28 cellular contexts compared by ENCODE assay signal in the genomic region with DNA sequence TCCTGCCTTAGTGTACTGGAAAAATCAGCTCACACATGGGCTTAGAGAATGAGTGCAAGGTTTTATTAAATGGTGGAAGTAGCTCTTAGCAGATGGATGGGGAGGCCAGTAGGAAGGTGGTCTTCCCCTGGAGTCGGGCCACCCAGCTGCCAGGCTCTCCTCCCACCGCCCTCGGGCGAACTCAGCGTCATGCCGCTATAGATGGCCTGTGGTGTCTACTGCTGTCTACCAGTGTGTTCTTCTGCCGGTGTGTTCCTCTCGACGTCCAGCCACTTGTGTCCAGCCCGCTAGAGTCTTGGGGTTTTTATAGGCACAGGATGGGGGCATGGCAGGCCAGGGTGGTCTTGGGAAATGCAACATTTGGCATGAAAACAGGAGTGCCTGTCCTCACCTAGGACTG.
"Had no signal": no experiment of that assay in that cellular context is flagged by ENCODE, and none has a peak within 500 bp of the region (broad histone marks: within the 10 kb centered on the region; RNA-seq: fewer than 3 reads in every experiment).

No MANE protein-coding gene starts in this region.

- H3K9me3 ChIP-seq: stomach, suprapubic skin, testis, thoracic aorta, thyroid gland, tibial artery, tibial nerve, transverse colon, upper lobe of left lung, upper lobe of right lung, uterus, vagina had no signal

- H3K36me3 ChIP-seq: stomach, suprapubic skin, thoracic aorta, thyroid gland, tibial artery, tibial nerve, transverse colon, upper lobe of left lung, upper lobe of right lung, uterus, vagina had no signal

- H3K4me3 ChIP-seq: stomach, suprapubic skin, thoracic aorta, thyroid gland, tibial artery, tibial nerve, transverse colon, upper lobe of left lung, upper lobe of right lung, uterus, vagina had no signal

- H3K27ac Mint-ChIP-seq: stimulated activated effector memory CD8-positive, alpha-beta T cell treated with anti-CD3 and anti-CD28 coated beads, Interleukin-12 subunit alpha, Interleukin-12 subunit beta, amount 100 ng/mL, for 72 hours; stimulated activated naive B cell treated with anti-CD40 and anti-IgM and Interleukin-4, amounts not matched to agents 10 μg/mL and 1 μg/mL and 100 μg/mL, for 72 hours; stimulated activated naive CD8-positive, alpha-beta T cell treated with anti-CD3 and anti-CD28 coated beads, Interleukin-15, amount 100 ng/mL, for 72 hours; stimulated activated naive CD8-positive, alpha-beta T cell treated with anti-CD3 and anti-CD28 coated beads, Interleukin-15, Interleukin-2, amounts not matched to agents 100 ng/mL and 50 ng/mL, for 24 hours; type B pancreatic cell had no signal

- H3K4me1 ChIP-seq: stomach, suprapubic skin, testis, thyroid gland, tibial artery, tibial nerve, transverse colon, upper lobe of left lung, upper lobe of right lung, uterus, vagina had no signal

- H3K36me3 Mint-ChIP-seq: stimulated activated effector memory CD8-positive, alpha-beta T cell treated with anti-CD3 and anti-CD28 coated beads, Interleukin-12 subunit alpha, Interleukin-12 subunit beta, amount 100 ng/mL, for 72 hours; stimulated activated naive B cell treated with anti-CD40 and anti-IgM and Interleukin-4, amounts not matched to agents 10 μg/mL and 1 μg/mL and 100 μg/mL, for 72 hours; type B pancreatic cell had no signal

- H3K27ac ChIP-seq: stomach, suprapubic skin, testis, thoracic aorta, thyroid gland, tibial artery, tibial nerve, transverse colon, upper lobe of left lung, upper lobe of right lung, uterus, vagina had no signal

- FAIRE-seq: urothelium cell line had no signal

- H3K27me3 Mint-ChIP-seq: stimulated activated naive B cell treated with anti-CD40 and anti-IgM and Interleukin-4, amounts not matched to agents 10 μg/mL and 1 μg/mL and 100 μg/mL, for 72 hours; stimulated activated naive CD8-positive, alpha-beta T cell treated with anti-CD3 and anti-CD28 coated beads, Interleukin-15, amount 100 ng/mL, for 72 hours; stimulated activated naive CD8-positive, alpha-beta T cell treated with anti-CD3 and anti-CD28 coated beads, Interleukin-15, Interleukin-2, amounts not matched to agents 100 ng/mL and 50 ng/mL, for 24 hours; type B pancreatic cell had no signal

- H3K9me3 Mint-ChIP-seq: stimulated activated naive CD8-positive, alpha-beta T cell treated with anti-CD3 and anti-CD28 coated beads, Interleukin-15, amount 100 ng/mL, for 72 hours had no signal

- H3K4me3 Mint-ChIP-seq: stimulated activated effector memory CD8-positive, alpha-beta T cell treated with anti-CD3 and anti-CD28 coated beads, Interleukin-12 subunit alpha, Interleukin-12 subunit beta, amount 100 ng/mL, for 72 hours; stimulated activated naive B cell treated with anti-CD40 and anti-IgM and Interleukin-4, amounts not matched to agents 10 μg/mL and 1 μg/mL and 100 μg/mL, for 72 hours; stimulated activated naive CD8-positive, alpha-beta T cell treated with anti-CD3 and anti-CD28 coated beads, Interleukin-15, amount 100 ng/mL, for 72 hours; stimulated activated naive CD8-positive, alpha-beta T cell treated with anti-CD3 and anti-CD28 coated beads, Interleukin-15, Interleukin-2, amounts not matched to agents 100 ng/mL and 50 ng/mL, for 24 hours; type B pancreatic cell had no signal

- DNase-seq: stimulated activated CD4-positive, alpha-beta T cell treated with anti-CD3 and anti-CD28 coated beads, Interleukin-2, amount 100 ng/mL, for 24 hours; stimulated activated CD4-positive, alpha-beta T cell treated with anti-CD3 and anti-CD28 coated beads, Interleukin-2, amount 100 ng/mL, for 48 hours; stimulated activated CD4-positive, alpha-beta T cell treated with anti-CD3 and anti-CD28 coated beads, Interleukin-4, amount 100 ng/mL, for 1 hour; stimulated activated CD4-positive, alpha-beta T cell treated with anti-CD3 and anti-CD28 coated beads, Interleukin-4, amount 100 ng/mL, for 24 hours; stimulated activated CD8-positive, alpha-beta memory T cell treated with anti-CD3 and anti-CD28 coated beads, Interleukin-4, amount 100 ng/mL, for 48 hours; stimulated activated naive B cell treated with anti-CD40 and anti-IgM and Interleukin-4, amounts not matched to agents 10 μg/mL and 1 μg/mL and 100 μg/mL, for 72 hours; stimulated activated naive CD4-positive, alpha-beta T cell; stimulated activated naive CD4-positive, alpha-beta T cell treated with Interleukin-2 at 50 U/mL for 16 hours; stimulated activated naive CD8-positive, alpha-beta T cell treated with anti-CD3 and anti-CD28 coated beads, Interleukin-15, amount 100 ng/mL, for 72 hours; stimulated activated naive CD8-positive, alpha-beta T cell treated with anti-CD3 and anti-CD28 coated beads, Interleukin-15, Interleukin-2, amounts not matched to agents 100 U/mL and 50 U/mL, for 24 hours; stomach; substantia nigra; testis; thyroid gland; tibial artery; transverse colon; trophoblast cell; upper lobe of right lung; uterus had no signal

- H3K4me1 Mint-ChIP-seq: stimulated activated effector memory CD8-positive, alpha-beta T cell treated with anti-CD3 and anti-CD28 coated beads, Interleukin-12 subunit alpha, Interleukin-12 subunit beta, amount 100 ng/mL, for 72 hours; stimulated activated naive B cell treated with anti-CD40 and anti-IgM and Interleukin-4, amounts not matched to agents 10 μg/mL and 1 μg/mL and 100 μg/mL, for 72 hours; stimulated activated naive CD8-positive, alpha-beta T cell treated with anti-CD3 and anti-CD28 coated beads, Interleukin-15, amount 100 ng/mL, for 72 hours had no signal

- ATAC-seq: stimulated activated naive B cell treated with anti-CD40 and anti-IgM and Interleukin-4, amounts not matched to agents 10 μg/mL and 1 μg/mL and 100 μg/mL, for 72 hours; stimulated activated naive CD8-positive, alpha-beta T cell treated with anti-CD3 and anti-CD28 coated beads, Interleukin-15, amount 100 ng/mL, for 72 hours; stimulated activated naive CD8-positive, alpha-beta T cell treated with anti-CD3 and anti-CD28 coated beads, Interleukin-15, Interleukin-2, amounts not matched to agents 100 U/mL and 50 U/mL, for 24 hours had no signal

- H3K27me3 ChIP-seq: stomach, suprapubic skin, testis, thyroid gland, tibial artery, tibial nerve, transverse colon, upper lobe of left lung, upper lobe of right lung, uterus, vagina had no signal
